In genomic region chr20:38747495-38748096, GRCh38 we compare ENCODE assay signal across 1 cellular context.
TF ChIP-seq lines count a peak whose summit lies in the region.

No MANE protein-coding gene starts in this region.

TF ChIP-seq in HepG2, 621 proteins besides CTCF, POLR2A, EP300 and RAD21 (continued from another document and continues in another):
- TF ChIP-seq CEBPZ (IDR thresholded peaks at IDR 0.05; ENCODE audit: low read length) (no peak), MAX (IDR thresholded peaks at IDR 0.05) (peak; percentile 74; the same call in 1 of the 2 replicates), ZNF143 (CRISPR knock-in tag; IDR thresholded peaks at IDR 0.05) (no peak), POGZ (CRISPR knock-in tag; IDR thresholded peaks at IDR 0.05) (no peak), ZKSCAN5 (CRISPR knock-in tag; IDR thresholded peaks at IDR 0.05) (no peak), ZNF549 (CRISPR knock-in tag; IDR thresholded peaks at IDR 0.05) (no peak), ZSCAN22 (CRISPR knock-in tag; IDR thresholded peaks at IDR 0.05) (no peak; the same call in 1 of the 2 replicates), ZSCAN29 (CRISPR knock-in tag; conservative IDR thresholded peaks at IDR 0.05) (no peak), KAT7 (CRISPR knock-in tag; IDR thresholded peaks at IDR 0.05; ENCODE audit: borderline replicate concordance) (no peak), HNRNPL (IDR thresholded peaks at IDR 0.05; ENCODE audit: low read depth, low read length) (no peak), CCDC6 (CRISPR knock-in tag; IDR thresholded peaks at IDR 0.05) (no peak; the same call in 1 of the 2 replicates), NFIC (IDR thresholded peaks at IDR 0.05; ENCODE audit: low read length) (no peak), ZNF431 (CRISPR knock-in tag; IDR thresholded peaks at IDR 0.05; ENCODE audit: borderline replicate concordance, low read depth) (no peak; the same call in none of the 2 replicates), TEAD3 (CRISPR knock-in tag; optimal IDR thresholded peaks at IDR 0.05; ENCODE audit: borderline replicate concordance) (peak; percentile 32), ZNF354B (CRISPR knock-in tag; IDR thresholded peaks at IDR 0.05) (no peak), MLX (CRISPR knock-in tag; IDR thresholded peaks at IDR 0.05) (no peak), RNF2 (conservative IDR thresholded peaks at IDR 0.05; ENCODE audit: low read depth) (peak; percentile 45; the same call in 1 of the 2 replicates), ZNF12 (CRISPR knock-in tag; IDR thresholded peaks at IDR 0.05) (no peak), ZNF274 (CRISPR knock-in tag; IDR thresholded peaks at IDR 0.05) (peak; percentile 28; the same call in 1 of the 2 replicates), ATF4 (CRISPR knock-in tag; IDR thresholded peaks at IDR 0.05) (0 out of 4 replicates have a peak, but pooled peaks of 1 of the 2 experiments have one; percentile 15), ZNF709 (CRISPR knock-in tag; IDR thresholded peaks at IDR 0.05) (no peak), IKZF1 (IDR thresholded peaks at IDR 0.05) (no peak), FOXC1 (CRISPR knock-in tag; IDR thresholded peaks at IDR 0.05; ENCODE audit: borderline replicate concordance) (no peak), NRL (CRISPR knock-in tag; IDR thresholded peaks at IDR 0.05; ENCODE audit: borderline replicate concordance) (0 out of 2 replicates have a peak, but pooled peaks have one; percentile 61), MEIS2 (CRISPR knock-in tag; IDR thresholded peaks at IDR 0.05) (no peak; the same call in 1 of the 2 replicates), YEATS4 (CRISPR knock-in tag; IDR thresholded peaks at IDR 0.05; ENCODE audit: borderline replicate concordance) (no peak), CHCHD3 (CRISPR knock-in tag; IDR thresholded peaks at IDR 0.05) (no peak), KLF11 (CRISPR knock-in tag; IDR thresholded peaks at IDR 0.05) (0 out of 2 replicates have a peak, but pooled peaks have one; percentile 23), MED8 (CRISPR knock-in tag; IDR thresholded peaks at IDR 0.05; ENCODE audit: insufficient replicate concordance) (no peak), ZMAT5 (CRISPR knock-in tag; IDR thresholded peaks at IDR 0.05; ENCODE audit: borderline replicate concordance, low read depth) (no peak), KLF15 (CRISPR knock-in tag; IDR thresholded peaks at IDR 0.05; ENCODE audit: borderline replicate concordance) (no peak), FOXK1 (CRISPR knock-in tag; IDR thresholded peaks at IDR 0.05; ENCODE audit: borderline replicate concordance, low read depth) (no peak), BCL3 (CRISPR knock-in tag; IDR thresholded peaks at IDR 0.05) (no peak), HMG20B (CRISPR knock-in tag; conservative IDR thresholded peaks at IDR 0.05) (no peak), TRIM24 (CRISPR knock-in tag; IDR thresholded peaks at IDR 0.05) (no peak), DNMT1 (CRISPR knock-in tag; IDR thresholded peaks at IDR 0.05) (no peak), PAXIP1 (CRISPR knock-in tag; conservative IDR thresholded peaks at IDR 0.05) (no peak), BRCA1 (CRISPR knock-in tag; IDR thresholded peaks at IDR 0.05) (no peak), CEBPG (CRISPR knock-in tag; IDR thresholded peaks at IDR 0.05) (no peak), HDAC2 (CRISPR knock-in tag; IDR thresholded peaks at IDR 0.05) (no peak), SRSF1 (optimal IDR thresholded peaks at IDR 0.05; ENCODE audit: low read depth, low read length) (no peak)
- TF ChIP-seq, protein P1, sequence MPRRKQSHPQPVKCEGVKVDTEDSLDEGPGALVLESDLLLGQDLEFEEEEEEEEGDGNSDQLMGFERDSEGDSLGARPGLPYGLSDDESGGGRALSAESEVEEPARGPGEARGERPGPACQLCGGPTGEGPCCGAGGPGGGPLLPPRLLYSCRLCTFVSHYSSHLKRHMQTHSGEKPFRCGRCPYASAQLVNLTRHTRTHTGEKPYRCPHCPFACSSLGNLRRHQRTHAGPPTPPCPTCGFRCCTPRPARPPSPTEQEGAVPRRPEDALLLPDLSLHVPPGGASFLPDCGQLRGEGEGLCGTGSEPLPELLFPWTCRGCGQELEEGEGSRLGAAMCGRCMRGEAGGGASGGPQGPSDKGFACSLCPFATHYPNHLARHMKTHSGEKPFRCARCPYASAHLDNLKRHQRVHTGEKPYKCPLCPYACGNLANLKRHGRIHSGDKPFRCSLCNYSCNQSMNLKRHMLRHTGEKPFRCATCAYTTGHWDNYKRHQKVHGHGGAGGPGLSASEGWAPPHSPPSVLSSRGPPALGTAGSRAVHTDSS (CRISPR knock-in tag; conservative IDR thresholded peaks at IDR 0.05), result no peak
- TF ChIP-seq, protein P2, sequence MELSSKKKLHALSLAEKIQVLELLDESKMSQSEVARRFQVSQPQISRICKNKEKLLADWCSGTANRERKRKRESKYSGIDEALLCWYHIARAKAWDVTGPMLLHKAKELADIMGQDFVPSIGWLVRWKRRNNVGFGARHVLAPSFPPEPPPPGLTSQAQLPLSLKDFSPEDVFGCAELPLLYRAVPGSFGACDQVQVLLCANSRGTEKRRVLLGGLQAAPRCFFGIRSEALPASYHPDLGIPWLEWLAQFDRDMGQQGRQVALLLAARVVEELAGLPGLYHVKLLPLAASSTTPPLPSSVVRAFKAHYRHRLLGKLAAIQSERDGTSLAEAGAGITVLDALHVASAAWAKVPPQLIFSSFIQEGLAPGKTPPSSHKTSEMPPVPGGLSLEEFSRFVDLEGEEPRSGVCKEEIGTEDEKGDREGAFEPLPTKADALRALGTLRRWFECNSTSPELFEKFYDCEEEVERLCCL (CRISPR knock-in tag; IDR thresholded peaks at IDR 0.05; ENCODE audit: borderline replicate concordance), result no peak
- TF ChIP-seq, protein P3, sequence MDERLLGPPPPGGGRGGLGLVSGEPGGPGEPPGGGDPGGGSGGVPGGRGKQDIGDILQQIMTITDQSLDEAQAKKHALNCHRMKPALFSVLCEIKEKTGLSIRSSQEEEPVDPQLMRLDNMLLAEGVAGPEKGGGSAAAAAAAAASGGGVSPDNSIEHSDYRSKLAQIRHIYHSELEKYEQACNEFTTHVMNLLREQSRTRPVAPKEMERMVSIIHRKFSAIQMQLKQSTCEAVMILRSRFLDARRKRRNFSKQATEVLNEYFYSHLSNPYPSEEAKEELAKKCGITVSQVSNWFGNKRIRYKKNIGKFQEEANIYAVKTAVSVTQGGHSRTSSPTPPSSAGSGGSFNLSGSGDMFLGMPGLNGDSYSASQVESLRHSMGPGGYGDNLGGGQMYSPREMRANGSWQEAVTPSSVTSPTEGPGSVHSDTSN (CRISPR knock-in tag; IDR thresholded peaks at IDR 0.05), result no peak
- TF ChIP-seq, protein P4, sequence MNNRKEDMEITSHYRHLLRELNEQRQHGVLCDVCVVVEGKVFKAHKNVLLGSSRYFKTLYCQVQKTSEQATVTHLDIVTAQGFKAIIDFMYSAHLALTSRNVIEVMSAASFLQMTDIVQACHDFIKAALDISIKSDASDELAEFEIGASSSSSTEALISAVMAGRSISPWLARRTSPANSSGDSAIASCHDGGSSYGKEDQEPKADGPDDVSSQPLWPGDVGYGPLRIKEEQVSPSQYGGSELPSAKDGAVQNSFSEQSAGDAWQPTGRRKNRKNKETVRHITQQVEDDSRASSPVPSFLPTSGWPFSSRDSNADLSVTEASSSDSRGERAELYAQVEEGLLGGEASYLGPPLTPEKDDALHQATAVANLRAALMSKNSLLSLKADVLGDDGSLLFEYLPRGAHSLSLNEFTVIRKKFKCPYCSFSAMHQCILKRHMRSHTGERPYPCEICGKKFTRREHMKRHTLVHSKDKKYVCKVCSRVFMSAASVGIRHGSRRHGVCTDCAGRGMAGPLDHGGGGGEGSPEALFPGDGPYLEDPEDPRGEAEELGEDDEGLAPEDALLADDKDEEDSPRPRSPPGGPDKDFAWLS (CRISPR knock-in tag; IDR thresholded peaks at IDR 0.05; ENCODE audit: borderline replicate concordance), result no peak
- TF ChIP-seq, protein P5, sequence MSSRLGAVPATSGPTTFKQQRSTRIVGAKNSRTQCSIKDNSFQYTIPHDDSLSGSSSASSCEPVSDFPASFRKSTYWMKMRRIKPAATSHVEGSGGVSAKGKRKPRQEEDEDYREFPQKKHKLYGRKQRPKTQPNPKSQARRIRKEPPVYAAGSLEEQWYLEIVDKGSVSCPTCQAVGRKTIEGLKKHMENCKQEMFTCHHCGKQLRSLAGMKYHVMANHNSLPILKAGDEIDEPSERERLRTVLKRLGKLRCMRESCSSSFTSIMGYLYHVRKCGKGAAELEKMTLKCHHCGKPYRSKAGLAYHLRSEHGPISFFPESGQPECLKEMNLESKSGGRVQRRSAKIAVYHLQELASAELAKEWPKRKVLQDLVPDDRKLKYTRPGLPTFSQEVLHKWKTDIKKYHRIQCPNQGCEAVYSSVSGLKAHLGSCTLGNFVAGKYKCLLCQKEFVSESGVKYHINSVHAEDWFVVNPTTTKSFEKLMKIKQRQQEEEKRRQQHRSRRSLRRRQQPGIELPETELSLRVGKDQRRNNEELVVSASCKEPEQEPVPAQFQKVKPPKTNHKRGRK (CRISPR knock-in tag; IDR thresholded peaks at IDR 0.05), result 0 out of 2 replicates have a peak, but pooled peaks have one; percentile 44
